ENCODE assay signal across 35 cellular contexts in genomic region chr5:153209016-153209415, GRCh38.
"Had no signal": no experiment of that assay in that cellular context is flagged by ENCODE, and none has a peak within 500 bp of the region (broad histone marks: within the 10 kb centered on the region; RNA-seq: fewer than 3 reads in every experiment).

No MANE protein-coding gene starts in this region.

- H3K4me3 Mint-ChIP-seq: activated CD4-positive, alpha-beta T cell treated with anti-CD3 and anti-CD28 coated beads, Interleukin-2, amount 10 ng/mL, durations not matched to agents 24 days and 14 days; activated CD8-positive, alpha-beta T cell treated with anti-CD3 and anti-CD28 coated beads for 36 hours; activated naive CD8-positive, alpha-beta T cell treated with anti-CD3 and anti-CD28 coated beads, Interleukin-2, amount 10 ng/mL, durations not matched to agents 7 days and 5 days; activated T-cell treated with anti-CD3 and anti-CD28 coated beads, Interleukin-2, amount 50 U/mL, for 72 hours; activated T-helper 17 cell treated with anti-CD3 and anti-CD28 coated beads, Interleukin-2, amount 50 U/mL, for 72 hours; brain; central memory CD8-positive, alpha-beta T cell had no signal

- H3K27me3 Mint-ChIP-seq: activated CD4-positive, alpha-beta T cell treated with anti-CD3 and anti-CD28 coated beads, Interleukin-2, amount 10 ng/mL, durations not matched to agents 24 days and 14 days; activated CD8-positive, alpha-beta T cell treated with anti-CD3 and anti-CD28 coated beads for 36 hours; activated naive CD8-positive, alpha-beta T cell treated with anti-CD3 and anti-CD28 coated beads, Interleukin-2, amount 10 ng/mL, durations not matched to agents 7 days and 5 days; activated T-helper 17 cell treated with anti-CD3 and anti-CD28 coated beads, Interleukin-2, amount 50 U/mL, for 72 hours; brain; central memory CD8-positive, alpha-beta T cell had no signal

- H3K36me3 ChIP-seq: cardiac muscle cell, MG63, WERI-Rb-1 had no signal

- H3K9me3 ChIP-seq: MG63 had no signal

- H3K27ac ChIP-seq: cardiac muscle cell, PC-9, RWPE1, WERI-Rb-1 had no signal

- H3K27me3 ChIP-seq: cardiac muscle cell, MG63 had no signal

- H3K36me3 Mint-ChIP-seq: activated naive CD8-positive, alpha-beta T cell treated with anti-CD3 and anti-CD28 coated beads, Interleukin-2, amount 10 ng/mL, durations not matched to agents 7 days and 5 days; brain had no signal

- ATAC-seq: activated CD8-positive, alpha-beta T cell treated with anti-CD3 and anti-CD28 coated beads for 36 hours; activated T-cell treated with anti-CD3 and anti-CD28 coated beads, Interleukin-2, amount 50 U/mL, for 72 hours; activated T-helper 17 cell treated with anti-CD3 and anti-CD28 coated beads, Interleukin-2, amount 50 U/mL, for 72 hours had no signal

- H3K9me3 Mint-ChIP-seq: activated CD4-positive, alpha-beta T cell treated with anti-CD3 and anti-CD28 coated beads, Interleukin-2, amount 10 ng/mL, durations not matched to agents 24 days and 14 days; activated T-helper 17 cell treated with anti-CD3 and anti-CD28 coated beads, Interleukin-2, amount 50 U/mL, for 72 hours; brain had no signal

- H3K4me3 ChIP-seq: cardiac muscle cell, MG63, PC-9 had no signal

- H3K27ac Mint-ChIP-seq: activated CD4-positive, alpha-beta T cell treated with anti-CD3 and anti-CD28 coated beads, Interleukin-2, amount 10 ng/mL, durations not matched to agents 24 days and 14 days; activated CD8-positive, alpha-beta T cell treated with anti-CD3 and anti-CD28 coated beads for 36 hours; activated naive CD8-positive, alpha-beta T cell treated with anti-CD3 and anti-CD28 coated beads, Interleukin-2, amount 10 ng/mL, durations not matched to agents 7 days and 5 days; activated T-cell treated with anti-CD3 and anti-CD28 coated beads, Interleukin-2, amount 50 U/mL, for 72 hours; activated T-helper 17 cell treated with anti-CD3 and anti-CD28 coated beads, Interleukin-2, amount 50 U/mL, for 72 hours; brain had no signal

- H3K4me1 Mint-ChIP-seq: activated CD4-positive, alpha-beta T cell treated with anti-CD3 and anti-CD28 coated beads, Interleukin-2, amount 10 ng/mL, durations not matched to agents 24 days and 14 days; activated naive CD8-positive, alpha-beta T cell treated with anti-CD3 and anti-CD28 coated beads, Interleukin-2, amount 10 ng/mL, durations not matched to agents 7 days and 5 days; activated T-helper 17 cell treated with anti-CD3 and anti-CD28 coated beads, Interleukin-2, amount 50 U/mL, for 72 hours; central memory CD8-positive, alpha-beta T cell had no signal

- DNase-seq: activated CD4-positive, alpha-beta T cell treated with anti-CD3 and anti-CD28 coated beads, Interleukin-2, amount 10 ng/mL, durations not matched to agents 24 days and 14 days; activated CD4-positive, alpha-beta T cell treated with anti-CD3 and anti-CD28 coated beads, Interleukin-2, amount 50 U/mL, for 4 hours; activated CD4-positive, CD25-positive, alpha-beta regulatory T cell; activated CD8-positive, alpha-beta T cell treated with anti-CD3 and anti-CD28 coated beads for 36 hours; activated effector memory CD4-positive, alpha-beta T cell treated with anti-CD3 and anti-CD28 coated beads, Interleukin-2, amount 50 U/mL, for 16 hours; activated naive CD4-positive, alpha-beta T cell; activated naive CD4-positive, alpha-beta T cell treated with anti-CD3 and anti-CD28 coated beads, Interleukin-2, amount 50 U/mL, for 16 hours; activated naive CD8-positive, alpha-beta T cell treated with anti-CD3 and anti-CD28 coated beads, Interleukin-2, amount 10 ng/mL, durations not matched to agents 7 days and 5 days; activated T-cell treated with anti-CD3 and anti-CD28 coated beads, Interleukin-2, amount 50 U/mL, for 1 hour; activated T-cell treated with anti-CD3 and anti-CD28 coated beads, Interleukin-2, amount 50 U/mL, for 72 hours; anterior cingulate cortex; Kasumi-1; KG1; MG63; NCI-H1048; NCI-H1105 treated with DMSO at 0.1 percent for 48 hours; NCI-H1436; NCI-H1694; NCI-H1930; NCI-H2081 treated with DMSO at 0.1 percent for 48 hours; NCI-H345; NCI-H524 treated with DMSO at 0.1 percent for 48 hours; NCI-H748 treated with DMSO at 0.1 percent for 48 hours; PC-9; Right ventricle myocardium superior; SW 1271; T-helper 1 cell; T-helper 2 cell; T-helper 9 cell; WERI-Rb-1 had no signal
